Comparison of ENCODE assay signal across 8 cellular contexts in genomic region chr19:58154287-58154678, GRCh38. TPM values are rescaled to one million over a fixed set of nuclear protein-coding genes. Genes with fewer than 3 reads are reported as not detected.
DNase-seq lines count a peak whose midpoint lies in the region; ATAC-seq lines count a peak whose summit lies in the region.

No MANE protein-coding gene starts in this region.

- in situ Hi-C loops in ACHN (cut with HindIII; ENCODE audit: low pct_ligation_motif_present, low pct_unique_long_range_greater_than_20kb, low sequenced_read_pairs) = no loop called here

- DNase-seq in AG20443 (ENCODE audit: low spot score) (peak; percentile 61), HuH-7 (ENCODE audit: low spot score) (peak; percentile 15), left colon (peak; percentile 32 to 43), ACHN (no peak), retina (no peak)
- no peak for DNase-seq in central memory CD8-positive, alpha-beta T cell (ENCODE audit: low spot score in 2 of 2)
- no peak for DNase-seq in stimulated activated CD4-positive, alpha-beta T cell treated with anti-CD3 and anti-CD28 coated beads, Interleukin-12 subunit alpha, Interleukin-12 subunit beta, amount 100 ng/mL, for 4 hours

- no peaks in the 10 kb centered on the region for H3K27me3 Mint-ChIP-seq in central memory CD8-positive, alpha-beta T cell
- H3K27me3 Mint-ChIP-seq in stimulated activated naive CD8-positive, alpha-beta T cell treated with anti-CD3 and anti-CD28 coated beads, Interleukin-15, Interleukin-2, amounts not matched to agents 100 ng/mL and 50 ng/mL, for 24 hours = no peaks in the 10 kb centered on the region

- H3K4me1 Mint-ChIP-seq in central memory CD8-positive, alpha-beta T cell = peaks cover 16% of the 10 kb centered on the region
- H3K4me1 Mint-ChIP-seq in stimulated activated naive CD8-positive, alpha-beta T cell treated with anti-CD3 and anti-CD28 coated beads, Interleukin-15, Interleukin-2, amounts not matched to agents 100 ng/mL and 50 ng/mL, for 24 hours (ENCODE audit: low read depth) = peaks cover 27% of the 10 kb centered on the region

- intact Hi-C loops in left colon (cut with DNase I, micrococcal nuclease) = no loop called here

- no peak overlapping the region for H3K27ac Mint-ChIP-seq in central memory CD8-positive, alpha-beta T cell (ENCODE audit: low read depth)
- H3K27ac Mint-ChIP-seq in stimulated activated naive CD8-positive, alpha-beta T cell treated with anti-CD3 and anti-CD28 coated beads, Interleukin-15, Interleukin-2, amounts not matched to agents 100 ng/mL and 50 ng/mL, for 24 hours = peak overlapping the region; percentile 79

- H3K9me3 Mint-ChIP-seq in central memory CD8-positive, alpha-beta T cell = no peaks in the 10 kb centered on the region
- peaks cover 12% of the 10 kb centered on the region for H3K9me3 Mint-ChIP-seq in stimulated activated naive CD8-positive, alpha-beta T cell treated with anti-CD3 and anti-CD28 coated beads, Interleukin-15, Interleukin-2, amounts not matched to agents 100 ng/mL and 50 ng/mL, for 24 hours

- H3K36me3 Mint-ChIP-seq in central memory CD8-positive, alpha-beta T cell (ENCODE audit: insufficient read depth) = peaks cover 10% of the 10 kb centered on the region
- H3K36me3 Mint-ChIP-seq in stimulated activated naive CD8-positive, alpha-beta T cell treated with anti-CD3 and anti-CD28 coated beads, Interleukin-15, Interleukin-2, amounts not matched to agents 100 ng/mL and 50 ng/mL, for 24 hours (ENCODE audit: low read depth) = peaks cover 8% of the 10 kb centered on the region

- ATAC-seq in central memory CD8-positive, alpha-beta T cell (replicated peaks; ENCODE audit: extremely low read depth, poor library complexity, severe bottlenecking) = no peak
- peak; percentile 19 for ATAC-seq in left colon

- peak overlapping the region; percentile 79 for H3K4me3 Mint-ChIP-seq in central memory CD8-positive, alpha-beta T cell
- peak overlapping the region; percentile 88 for H3K4me3 Mint-ChIP-seq in stimulated activated naive CD8-positive, alpha-beta T cell treated with anti-CD3 and anti-CD28 coated beads, Interleukin-15, Interleukin-2, amounts not matched to agents 100 ng/mL and 50 ng/mL, for 24 hours

RNA-seq across cellular contexts. Expression of gene ZNF329, which starts 3.7 kb away (rescaled TPM):
- 1 to 10 TPM; 3.1 to 3.9 TPM for total RNA-seq in left colon

RNA-seq across cellular contexts. Expression of gene ZNF274, which starts 28.6 kb away (rescaled TPM):
- 10 to 100 TPM; 14.4 to 17.4 TPM for total RNA-seq in left colon

RNA-seq across cellular contexts. Expression of gene ZSCAN18, which starts 56.3 kb away (rescaled TPM):
- 10 to 100 TPM; 19.8 to 22.6 TPM for total RNA-seq in left colon

Comparison
In these comparisons a context has a peak if more than half of its experiments do, and no peak if none do; other contexts are left out.
1. DNase-seq: peak in AG20443 (single experiment), HuH-7 (single experiment) and left colon (2 of 2); none in central memory CD8-positive, alpha-beta T cell (0 of 2), ACHN (single experiment), retina (single experiment) and stimulated activated CD4-positive, alpha-beta T cell treated with anti-CD3 and anti-CD28 coated beads, Interleukin-12 subunit alpha, Interleukin-12 subunit beta, amount 100 ng/mL, for 4 hours (single experiment).